ENCODE assay signal across 18 cellular contexts in the genomic region with DNA sequence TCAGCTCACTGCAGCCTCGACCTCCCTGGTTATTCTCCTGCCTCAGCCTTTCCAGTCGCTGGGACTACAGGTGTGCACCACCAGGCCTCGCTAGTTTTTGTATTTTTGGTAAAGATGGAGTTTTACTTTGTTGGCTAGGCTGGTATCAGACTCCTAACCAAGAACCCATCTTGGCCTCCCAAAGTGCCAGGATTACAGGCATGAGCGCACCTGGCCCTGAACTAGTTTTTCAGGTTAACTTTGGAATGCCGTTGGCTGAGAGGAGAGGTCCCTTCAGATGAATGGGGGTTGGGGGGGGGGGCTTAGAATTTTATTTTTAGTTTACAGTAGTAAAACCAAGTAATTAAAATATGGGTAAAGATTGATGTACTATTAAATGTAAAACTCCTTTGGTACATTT. TPM values are rescaled to one million over a fixed set of nuclear protein-coding genes. Genes with fewer than 3 reads are reported as not detected.
"Had no signal": no experiment of that assay in that cellular context is flagged by ENCODE, and none has a peak within 500 bp of the region (broad histone marks: within the 10 kb centered on the region; RNA-seq: fewer than 3 reads in every experiment).

No MANE protein-coding gene starts in this region.

- H3K27ac Mint-ChIP-seq: activated CD4-positive, alpha-beta T cell treated with anti-CD3 and anti-CD28 coated beads for 36 hours; activated CD4-positive, alpha-beta T cell treated with anti-CD3 and anti-CD28 coated beads, Interleukin-2, amount 10 ng/mL, durations not matched to agents 7 days and 5 days; activated CD8-positive, alpha-beta T cell treated with anti-CD3 and anti-CD28 coated beads, Interleukin-2, amount 10 ng/mL, durations not matched to agents 7 days and 5 days; activated naive CD4-positive, alpha-beta T cell treated with anti-CD3 and anti-CD28 coated beads, Interleukin-2, amount 50 U/mL, for 24 hours; activated naive CD8-positive, alpha-beta T cell treated with anti-CD3 and anti-CD28 coated beads, Interleukin-2, amount 10 ng/mL, durations not matched to agents 7 days and 5 days; activated T-cell treated with anti-CD3 and anti-CD28 coated beads, Interleukin-2, amount 50 U/mL, for 24 hours; activated T-helper 2 cell treated with anti-CD3 and anti-CD28 coated beads, Interferon-gamma antibody, Interleukin-2, Interleukin-4, amounts not matched to agents 10 μg/mL and 5 μg/mL and 100 μg/mL, durations not matched to agents 14 hours and 24 hours and 36 hours; T-helper 1 cell treated with Interleukin-12 subunit alpha and Interleukin-12 subunit beta and Interleukin-4 antibody, amounts not matched to agents 30 μg/mL and 1 μg/mL, for 36 hours; T-helper 2 cell treated with Interferon-gamma antibody and Interleukin-4, amounts not matched to agents 5 μg/mL and 100 μg/mL, for 36 hours; WTC11 had no signal

- H3K9me3 Mint-ChIP-seq: activated CD4-positive, alpha-beta T cell treated with anti-CD3 and anti-CD28 coated beads, Interleukin-2, amount 10 ng/mL, durations not matched to agents 7 days and 5 days; activated naive CD4-positive, alpha-beta T cell treated with anti-CD3 and anti-CD28 coated beads, Interleukin-2, amount 50 U/mL, for 24 hours; activated naive CD8-positive, alpha-beta T cell treated with anti-CD3 and anti-CD28 coated beads, Interleukin-2, amount 10 ng/mL, durations not matched to agents 7 days and 5 days; activated T-cell treated with anti-CD3 and anti-CD28 coated beads, Interleukin-2, amount 50 U/mL, for 24 hours; activated T-helper 2 cell treated with anti-CD3 and anti-CD28 coated beads, Interferon-gamma antibody, Interleukin-2, Interleukin-4, amounts not matched to agents 10 μg/mL and 5 μg/mL and 100 μg/mL, durations not matched to agents 14 hours and 24 hours and 36 hours; central memory CD8-positive, alpha-beta T cell; T-helper 1 cell treated with Interleukin-12 subunit alpha and Interleukin-12 subunit beta and Interleukin-4 antibody, amounts not matched to agents 30 μg/mL and 1 μg/mL, for 36 hours; T-helper 2 cell treated with Interferon-gamma antibody and Interleukin-4, amounts not matched to agents 5 μg/mL and 100 μg/mL, for 36 hours had no signal

- H3K4me3 Mint-ChIP-seq: activated CD4-positive, alpha-beta T cell treated with anti-CD3 and anti-CD28 coated beads for 36 hours; activated CD4-positive, alpha-beta T cell treated with anti-CD3 and anti-CD28 coated beads, Interleukin-2, amount 10 ng/mL, durations not matched to agents 7 days and 5 days; activated CD8-positive, alpha-beta T cell treated with anti-CD3 and anti-CD28 coated beads, Interleukin-2, amount 10 ng/mL, durations not matched to agents 7 days and 5 days; activated naive CD4-positive, alpha-beta T cell treated with anti-CD3 and anti-CD28 coated beads, Interleukin-2, amount 50 U/mL, for 24 hours; activated naive CD8-positive, alpha-beta T cell treated with anti-CD3 and anti-CD28 coated beads, Interleukin-2, amount 10 ng/mL, durations not matched to agents 7 days and 5 days; activated T-cell treated with anti-CD3 and anti-CD28 coated beads, Interleukin-2, amount 50 U/mL, for 24 hours; central memory CD8-positive, alpha-beta T cell; T-helper 1 cell treated with Interleukin-12 subunit alpha and Interleukin-12 subunit beta and Interleukin-4 antibody, amounts not matched to agents 30 μg/mL and 1 μg/mL, for 36 hours; T-helper 2 cell treated with Interferon-gamma antibody and Interleukin-4, amounts not matched to agents 5 μg/mL and 100 μg/mL, for 36 hours; WTC11 had no signal

- H3K4me1 ChIP-seq: ascending aorta, SJSA1 had no signal

- H3K9me3 ChIP-seq: ascending aorta, SJSA1, SK-N-SH had no signal

- H3K4me3 ChIP-seq: ascending aorta, cardiac muscle cell, SJSA1 had no signal

- H3K9ac ChIP-seq: SK-N-SH had no signal

- H3K27me3 ChIP-seq: ascending aorta, cardiac muscle cell, SJSA1 had no signal

- DNase-seq: activated gamma-delta T cell had no signal

- H3K4me1 Mint-ChIP-seq: activated naive CD4-positive, alpha-beta T cell treated with anti-CD3 and anti-CD28 coated beads, Interleukin-2, amount 50 U/mL, for 24 hours; activated naive CD8-positive, alpha-beta T cell treated with anti-CD3 and anti-CD28 coated beads, Interleukin-2, amount 10 ng/mL, durations not matched to agents 7 days and 5 days; central memory CD8-positive, alpha-beta T cell had no signal

- H3K27ac ChIP-seq: ascending aorta, cardiac muscle cell, SJSA1 had no signal

- H3K36me3 ChIP-seq: ascending aorta, cardiac muscle cell, SJSA1 had no signal

- H3K36me3 Mint-ChIP-seq: activated naive CD4-positive, alpha-beta T cell treated with anti-CD3 and anti-CD28 coated beads, Interleukin-2, amount 50 U/mL, for 24 hours; activated naive CD8-positive, alpha-beta T cell treated with anti-CD3 and anti-CD28 coated beads, Interleukin-2, amount 10 ng/mL, durations not matched to agents 7 days and 5 days had no signal

- H3K27me3 Mint-ChIP-seq: activated CD4-positive, alpha-beta T cell treated with anti-CD3 and anti-CD28 coated beads for 36 hours; activated CD4-positive, alpha-beta T cell treated with anti-CD3 and anti-CD28 coated beads, Interleukin-2, amount 10 ng/mL, durations not matched to agents 7 days and 5 days; activated naive CD4-positive, alpha-beta T cell treated with anti-CD3 and anti-CD28 coated beads, Interleukin-2, amount 50 U/mL, for 24 hours; activated T-cell treated with anti-CD3 and anti-CD28 coated beads, Interleukin-2, amount 50 U/mL, for 24 hours had no signal

- H3K9me2 ChIP-seq: SK-N-SH had no signal

- H3K4me2 ChIP-seq: SK-N-SH had no signal

RNA-seq across cellular contexts. Expression of a gene that starts 23.4 kb away (rescaled TPM):
- total RNA-seq: activated CD4-positive, alpha-beta T cell treated with anti-CD3 and anti-CD28 coated beads for 36 hours; activated CD4-positive, alpha-beta T cell treated with anti-CD3 and anti-CD28 coated beads, Interleukin-2, amount 10 ng/mL, durations not matched to agents 7 days and 5 days; activated CD8-positive, alpha-beta T cell treated with anti-CD3 and anti-CD28 coated beads, Interleukin-2, amount 10 ng/mL, durations not matched to agents 7 days and 5 days; activated naive CD8-positive, alpha-beta T cell treated with anti-CD3 and anti-CD28 coated beads, Interleukin-2, amount 10 ng/mL, durations not matched to agents 7 days and 5 days; activated T-helper 2 cell treated with anti-CD3 and anti-CD28 coated beads, Interferon-gamma antibody, Interleukin-2, Interleukin-4, amounts not matched to agents 10 μg/mL and 5 μg/mL and 100 μg/mL, durations not matched to agents 14 hours and 24 hours and 36 hours; ascending aorta; cardiac muscle cell; M059J; OCI-LY7; SJSA1; WTC11 had no signal
